ENCODE assay signal across 8 cellular contexts in the genomic region with DNA sequence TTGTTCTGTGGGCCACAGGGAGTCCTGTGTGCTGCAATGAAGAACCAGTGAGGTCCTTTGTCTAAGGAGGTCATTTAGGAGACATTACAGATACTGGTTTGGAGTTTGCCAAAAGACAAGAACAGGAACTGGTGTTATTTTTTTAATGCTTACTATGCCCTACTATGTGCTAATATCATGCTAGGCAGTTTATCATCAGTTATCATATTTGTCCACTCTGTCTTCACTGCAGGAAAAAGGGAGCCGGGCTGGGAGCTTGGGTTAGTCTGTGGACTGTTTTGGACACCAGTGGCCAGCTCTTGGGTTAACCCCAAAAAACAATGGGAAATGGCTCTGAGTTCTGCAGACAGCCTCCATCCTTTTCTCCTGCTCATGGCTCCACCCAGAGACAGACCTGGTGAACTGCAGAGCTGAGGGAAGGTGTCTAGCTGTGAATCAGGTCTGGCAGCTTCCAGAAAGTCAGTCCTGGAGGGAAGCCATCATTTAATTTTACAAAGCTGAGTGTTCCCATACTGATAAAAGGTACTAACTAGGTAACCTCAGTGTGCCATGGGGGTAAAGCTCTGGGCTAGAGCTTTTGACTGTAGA.
DNase-seq lines count a peak whose midpoint lies in the region; ATAC-seq and TF ChIP-seq lines count a peak whose summit lies in the region.

No MANE protein-coding gene starts in this region.

- intact Hi-C loops in cardiac septum (cut with DNase I) (no loop called here), transverse colon (cut with DNase I; ENCODE audit: low total_unique reads) (no loop called here)

- no peak for TF ChIP-seq EP300 in transverse colon (IDR thresholded peaks at IDR 0.05; ENCODE audit: low read depth)

- in situ Hi-C loops in transverse colon (cut with MboI; ENCODE audit: low pct_ligation_motif_present in 1 of 4, low pct_unique_long_range_greater_than_20kb in 1 of 4, low sequenced_read_pairs in 3 of 4) = no loop called here

- TF ChIP-seq POLR2A in transverse colon (IDR thresholded peaks at IDR 0.05) = no peak

- DNase-seq in NCI-H2227 (lab: John Stamatoyannopoulos, UW; ENCODE audit: unreplicated experiment) (peak; percentile 6), NCI-H2227 treated with DMSO at 0.1 percent for 48 hours (lab: John Stamatoyannopoulos, UW) (no peak), UCSD-AML1 (lab: John Stamatoyannopoulos, UW; ENCODE audit: unreplicated experiment) (peak; percentile 8), cardiac septum (ENCODE audit: low spot score) (peak; percentile 66), transverse colon (no peak), NCI-H774 (lab: John Stamatoyannopoulos, UW) (no peak), GM19240 (ENCODE audit: insufficient read length, low spot score) (no peak)

- H3K4me3 ChIP-seq in transverse colon = no peak overlapping the region

- H3K4me1 ChIP-seq in transverse colon = no peaks in the 10 kb centered on the region

- TF ChIP-seq CTCF in transverse colon (IDR thresholded peaks at IDR 0.05) = peak in 3 of 5 experiments; percentile 8 to 16 (median 11)

- WGBS in transverse colon (ENCODE audit: low coverage in 1 of 2), 2 donors = 92% methylated on average over 1 of the region's 1 CpG; no CpG with 5 or more reads in 1 of the 2 donors

- peak; percentile 31 for ATAC-seq in HG02885 (IDR thresholded peaks at IDR 0.05; ENCODE audit: poor library complexity, unreplicated experiment)

- H3K27ac ChIP-seq in transverse colon = no peak overlapping the region

- peaks cover 0 to 11% (median 5%) of the 10 kb centered on the region in 4 donors for H3K36me3 ChIP-seq in transverse colon

- H3K9me3 ChIP-seq in transverse colon = no peaks in the 10 kb centered on the region

- no peaks in the 10 kb centered on the region for H3K27me3 ChIP-seq in transverse colon

Comparison
In these comparisons a context has a peak if more than half of its experiments do, and no peak if none do; other contexts are left out.
1. DNase-seq: peak in NCI-H2227 (single experiment), UCSD-AML1 (single experiment) and cardiac septum (single experiment); none in NCI-H2227 treated with DMSO at 0.1 percent for 48 hours (single experiment), transverse colon (single experiment), NCI-H774 (single experiment) and GM19240 (single experiment).